Comparison of ENCODE assay signal across 8 cellular contexts in the genomic region with DNA sequence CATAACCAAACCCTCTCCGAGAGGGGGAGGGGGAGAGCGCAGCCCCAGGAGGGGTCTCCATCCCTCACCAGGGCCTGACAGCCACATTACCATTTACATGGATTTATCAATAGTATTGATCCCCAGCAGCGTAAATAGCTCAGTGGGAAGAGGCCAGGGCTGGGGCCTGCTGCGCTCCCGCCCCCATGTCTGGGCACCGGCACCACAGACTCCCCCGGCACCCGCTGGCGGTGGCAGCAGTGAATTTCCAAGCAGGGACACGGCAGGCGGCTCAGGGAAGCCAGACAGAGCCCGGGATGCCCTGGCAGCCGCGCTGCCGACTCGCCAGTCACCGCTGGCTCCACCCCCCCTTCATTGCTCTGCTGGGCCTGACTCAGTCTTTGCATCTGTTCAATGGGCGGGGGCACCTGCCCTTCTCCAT. TPM values are rescaled to one million over a fixed set of nuclear protein-coding genes. Genes with fewer than 3 reads are reported as not detected.
DNase-seq lines count a peak whose midpoint lies in the region; ATAC-seq lines count a peak whose summit lies in the region.

No MANE protein-coding gene starts in this region.

- ATAC-seq in HG02642 (IDR thresholded peaks at IDR 0.05; ENCODE audit: poor library complexity, unreplicated experiment) = no peak

- no peaks in the 10 kb centered on the region for H3K9me3 Mint-ChIP-seq in activated CD4-positive, alpha-beta T cell treated with anti-CD3 and anti-CD28 coated beads, Interleukin-2, amount 10 ng/mL, durations not matched to agents 24 days and 14 days
- H3K9me3 Mint-ChIP-seq in activated T-helper 1 cell treated with anti-CD3 and anti-CD28 coated beads, Interleukin-12 subunit alpha, Interleukin-12 subunit beta, Interleukin-2, Interleukin-4 antibody, amounts not matched to agents 30 ng/mL and 10 ng/mL and 1 ng/mL, durations not matched to agents 14 hours and 24 hours and 36 hours = no peaks in the 10 kb centered on the region

- H3K9me3 ChIP-seq in iPS-18c (ENCODE audit: control insufficient read depth, insufficient read depth, low read length) = no peaks in the 10 kb centered on the region

- H3K27ac Mint-ChIP-seq in activated CD4-positive, alpha-beta T cell treated with anti-CD3 and anti-CD28 coated beads, Interleukin-2, amount 10 ng/mL, durations not matched to agents 24 days and 14 days = no peak overlapping the region
- no peak overlapping the region for H3K27ac Mint-ChIP-seq in activated T-helper 1 cell treated with anti-CD3 and anti-CD28 coated beads, Interleukin-12 subunit alpha, Interleukin-12 subunit beta, Interleukin-2, Interleukin-4 antibody, amounts not matched to agents 30 ng/mL and 10 ng/mL and 1 ng/mL, durations not matched to agents 14 hours and 24 hours and 36 hours

- H3K4me3 Mint-ChIP-seq in activated CD4-positive, alpha-beta T cell treated with anti-CD3 and anti-CD28 coated beads, Interleukin-2, amount 10 ng/mL, durations not matched to agents 24 days and 14 days = peak overlapping the region; percentile 95
- H3K4me3 Mint-ChIP-seq in activated T-helper 1 cell treated with anti-CD3 and anti-CD28 coated beads, Interleukin-12 subunit alpha, Interleukin-12 subunit beta, Interleukin-2, Interleukin-4 antibody, amounts not matched to agents 30 ng/mL and 10 ng/mL and 1 ng/mL, durations not matched to agents 14 hours and 24 hours and 36 hours = peak overlapping the region; percentile 94

- DNase-seq in activated CD4-positive, alpha-beta T cell treated with anti-CD3 and anti-CD28 coated beads, Interleukin-2, amount 10 ng/mL, durations not matched to agents 24 days and 14 days = no peak
- no peak for DNase-seq in activated CD4-positive, alpha-beta T cell treated with anti-CD3 and anti-CD28 coated beads, Interleukin-2, amount 50 U/mL, for 1 hour
- DNase-seq in activated T-helper 1 cell treated with anti-CD3 and anti-CD28 coated beads, Interleukin-12 subunit alpha, Interleukin-12 subunit beta, Interleukin-2, Interleukin-4 antibody, amounts not matched to agents 30 ng/mL and 10 ng/mL and 1 ng/mL, durations not matched to agents 14 hours and 24 hours and 36 hours (ENCODE audit: low spot score) = no peak
- DNase-seq in superior temporal gyrus (ENCODE audit: extremely low spot score) (peak; percentile 54), AG08396 (ENCODE audit: low spot score) (no peak), DMS53 (lab: John Stamatoyannopoulos, UW) (no peak)

- H3K27me3 Mint-ChIP-seq in activated CD4-positive, alpha-beta T cell treated with anti-CD3 and anti-CD28 coated beads, Interleukin-2, amount 10 ng/mL, durations not matched to agents 24 days and 14 days = no peaks in the 10 kb centered on the region
- H3K27me3 Mint-ChIP-seq in activated T-helper 1 cell treated with anti-CD3 and anti-CD28 coated beads, Interleukin-12 subunit alpha, Interleukin-12 subunit beta, Interleukin-2, Interleukin-4 antibody, amounts not matched to agents 30 ng/mL and 10 ng/mL and 1 ng/mL, durations not matched to agents 14 hours and 24 hours and 36 hours (ENCODE audit: insufficient read depth) = peaks cover 3% of the 10 kb centered on the region

- H3K4me1 Mint-ChIP-seq in activated CD4-positive, alpha-beta T cell treated with anti-CD3 and anti-CD28 coated beads, Interleukin-2, amount 10 ng/mL, durations not matched to agents 24 days and 14 days = peaks cover 22% of the 10 kb centered on the region
- H3K4me1 Mint-ChIP-seq in activated T-helper 1 cell treated with anti-CD3 and anti-CD28 coated beads, Interleukin-12 subunit alpha, Interleukin-12 subunit beta, Interleukin-2, Interleukin-4 antibody, amounts not matched to agents 30 ng/mL and 10 ng/mL and 1 ng/mL, durations not matched to agents 14 hours and 24 hours and 36 hours (ENCODE audit: low read depth) = peaks cover 24% of the 10 kb centered on the region

- H3K36me3 Mint-ChIP-seq in activated CD4-positive, alpha-beta T cell treated with anti-CD3 and anti-CD28 coated beads, Interleukin-2, amount 10 ng/mL, durations not matched to agents 24 days and 14 days (ENCODE audit: low read depth) = no peaks in the 10 kb centered on the region
- H3K36me3 Mint-ChIP-seq in activated T-helper 1 cell treated with anti-CD3 and anti-CD28 coated beads, Interleukin-12 subunit alpha, Interleukin-12 subunit beta, Interleukin-2, Interleukin-4 antibody, amounts not matched to agents 30 ng/mL and 10 ng/mL and 1 ng/mL, durations not matched to agents 14 hours and 24 hours and 36 hours (ENCODE audit: low read depth) = no peaks in the 10 kb centered on the region

- H3K4me3 ChIP-seq in iPS-18c (ENCODE audit: insufficient read depth, low read depth, low read length) = peak overlapping the region; percentile 22; the same call in 1 of the 2 replicates

- intact Hi-C loops in activated CD4-positive, alpha-beta T cell treated with anti-CD3 and anti-CD28 coated beads, Interleukin-2, amount 10 ng/mL, durations not matched to agents 24 days and 14 days (cut with micrococcal nuclease) = loop anchor here (5.0 kb wide), 1 partner anchor 297 kb away; the partner anchor contains the start of gene SCARB1
- intact Hi-C loops in activated T-helper 1 cell treated with anti-CD3 and anti-CD28 coated beads, Interleukin-12 subunit alpha, Interleukin-12 subunit beta, Interleukin-2, Interleukin-4 antibody, amounts not matched to agents 30 ng/mL and 10 ng/mL and 1 ng/mL, durations not matched to agents 14 hours and 24 hours and 36 hours (cut with micrococcal nuclease) = loop anchor here (5.0 kb wide), 1 partner anchor 173 kb away; no protein-coding TSS in a partner anchor

RNA-seq across cellular contexts. Expression of gene NCOR2, which starts 2.3 kb away (rescaled TPM):
- 125 and 128 TPM in 2 replicates for total RNA-seq in activated CD4-positive, alpha-beta T cell treated with anti-CD3 and anti-CD28 coated beads, Interleukin-2, amount 10 ng/mL, durations not matched to agents 24 days and 14 days
- 113 and 118 TPM in 2 replicates for total RNA-seq in activated T-helper 1 cell treated with anti-CD3 and anti-CD28 coated beads, Interleukin-12 subunit alpha, Interleukin-12 subunit beta, Interleukin-2, Interleukin-4 antibody, amounts not matched to agents 30 ng/mL and 10 ng/mL and 1 ng/mL, durations not matched to agents 14 hours and 24 hours and 36 hours
